Comparison of ENCODE assay signal across 8 cellular contexts in genomic region chr19:4327252-4327876, GRCh38. TPM values are rescaled to one million over a fixed set of nuclear protein-coding genes. Genes with fewer than 3 reads are reported as not detected.
A peak's percentile ranks its signal among the peaks of the same experiment; 100 is the strongest.
DNase-seq lines count a peak whose midpoint lies in the region; ATAC-seq, FAIRE-seq and TF ChIP-seq lines count a peak whose summit lies in the region.

No MANE protein-coding gene starts in this region.

- H3K27ac ChIP-seq in endothelial cell of umbilical vein (ENCODE audit: insufficient read depth, low read depth, low read length), result no peak overlapping the region

- POLR2A ChIA-PET in endothelial cell of umbilical vein (lab: Charles Lee), result interaction anchor here (1.1 kb wide), 1 partner anchor 15 kb away, joined by 6 read pairs; the partner anchor contains the start of gene MPND

- no peaks in the 10 kb centered on the region for H3K9me1 ChIP-seq in endothelial cell of umbilical vein (replicated peaks; ENCODE audit: control insufficient read depth, extremely low read depth, insufficient read depth, low read length)

- TF ChIP-seq CTCF in NB4 (IDR thresholded peaks at IDR 0.05; ENCODE audit: low read depth, low read length) (no peak), endothelial cell of umbilical vein (IDR thresholded peaks at IDR 0.05; ENCODE audit: extremely low read depth in 1 of 2, insufficient read depth in 1 of 2, low read depth in 1 of 2, low read length in 2 of 2) (no peak)

- H3K27ac Mint-ChIP-seq in natural killer cell treated with Interleukin-12 subunit alpha and Interleukin-12 subunit beta and Interleukin-15 and Interleukin-18, amount 100 ng/mL, for 72 hours, result peak overlapping the region in 1 of 2 donors; percentile 86
- H3K27ac Mint-ChIP-seq in stimulated activated naive CD8-positive, alpha-beta T cell treated with anti-CD3 and anti-CD28 coated beads, Interleukin-15, Interleukin-2, amounts not matched to agents 100 ng/mL and 50 ng/mL, for 24 hours, result peak overlapping the region; percentile 36

- ATAC-seq in natural killer cell treated with Interleukin-12 subunit alpha and Interleukin-12 subunit beta and Interleukin-15 and Interleukin-18, amount 100 ng/mL, for 72 hours, result peak; percentile 25 to 71
- ATAC-seq in GM18907 (IDR thresholded peaks at IDR 0.05; ENCODE audit: unreplicated experiment), result no peak

- dilution Hi-C loops in endothelial cell of umbilical vein (cut with MboI; ENCODE audit: extremely low pct_ligation_motif_present, low sequenced_read_pairs), result no loop called here

- H3K4me3 Mint-ChIP-seq in natural killer cell treated with Interleukin-12 subunit alpha and Interleukin-12 subunit beta and Interleukin-15 and Interleukin-18, amount 100 ng/mL, for 72 hours, result peak overlapping the region; percentile 82
- H3K4me3 Mint-ChIP-seq in stimulated activated naive CD8-positive, alpha-beta T cell treated with anti-CD3 and anti-CD28 coated beads, Interleukin-15, Interleukin-2, amounts not matched to agents 100 ng/mL and 50 ng/mL, for 24 hours, result peak overlapping the region; percentile 53

- peaks cover 3% of the 10 kb centered on the region for H3K4me1 ChIP-seq in endothelial cell of umbilical vein (ENCODE audit: control insufficient read depth, extremely low read depth, insufficient read depth, low read length)

- H4K20me1 ChIP-seq in endothelial cell of umbilical vein (replicated peaks; ENCODE audit: control insufficient read depth, extremely low read depth, insufficient read depth, low read length), result no peaks in the 10 kb centered on the region

- DNase-seq in D341Med (ENCODE audit: low spot score) (peak; percentile 61), NB4 (ENCODE audit: low read depth) (peak; percentile 37), endothelial cell of umbilical vein (ENCODE audit: low read depth, low spot score) (peak; percentile 43), COR-L47 (lab: John Stamatoyannopoulos, UW) (no peak)
- peak; percentile 35 to 46 for DNase-seq in activated CD8-positive, alpha-beta memory T cell treated with anti-CD3 and anti-CD28 coated beads for 1 hour (ENCODE audit: extremely low read depth in 1 of 2, low read depth in 1 of 2)
- DNase-seq in natural killer cell treated with Interleukin-12 subunit alpha and Interleukin-12 subunit beta and Interleukin-15 and Interleukin-18, amount 100 ng/mL, for 72 hours (ENCODE audit: low spot score), result peak; percentile 87

- no peak overlapping the region for H3K4me3 ChIP-seq in NB4 (ENCODE audit: low read depth, low read length)
- H3K4me3 ChIP-seq in endothelial cell of umbilical vein (replicated peaks in 1 of 3; ENCODE audit: insufficient read depth in 1 of 3, low read depth in 1 of 3, low read length in 3 of 3), result no peak overlapping the region

- H3K4me2 ChIP-seq in endothelial cell of umbilical vein (ENCODE audit: insufficient read depth, low read length), result peak overlapping the region; percentile 50

- intact Hi-C loops in endothelial cell of umbilical vein (cut with micrococcal nuclease), result no loop called here

- TF ChIP-seq POLR2A in NB4 (IDR thresholded peaks at IDR 0.05; ENCODE audit: extremely low read depth, insufficient read length), result no peak
- no peak for TF ChIP-seq POLR2A in endothelial cell of umbilical vein (IDR thresholded peaks at IDR 0.05; ENCODE audit: low read depth, low read length)

- CTCF ChIA-PET in endothelial cell of umbilical vein (lab: Charles Lee), result interaction anchor here (0.8 kb wide), 1 partner anchor 80 kb away, joined by 4 read pairs; the partner anchor contains the start of gene YJU2

- H3K9me3 Mint-ChIP-seq in natural killer cell treated with Interleukin-12 subunit alpha and Interleukin-12 subunit beta and Interleukin-15 and Interleukin-18, amount 100 ng/mL, for 72 hours, result no peaks in the 10 kb centered on the region
- no peaks in the 10 kb centered on the region for H3K9me3 Mint-ChIP-seq in stimulated activated naive CD8-positive, alpha-beta T cell treated with anti-CD3 and anti-CD28 coated beads, Interleukin-15, Interleukin-2, amounts not matched to agents 100 ng/mL and 50 ng/mL, for 24 hours

- no peaks in the 10 kb centered on the region for H3K36me3 Mint-ChIP-seq in natural killer cell treated with Interleukin-12 subunit alpha and Interleukin-12 subunit beta and Interleukin-15 and Interleukin-18, amount 100 ng/mL, for 72 hours
- no peaks in the 10 kb centered on the region for H3K36me3 Mint-ChIP-seq in stimulated activated naive CD8-positive, alpha-beta T cell treated with anti-CD3 and anti-CD28 coated beads, Interleukin-15, Interleukin-2, amounts not matched to agents 100 ng/mL and 50 ng/mL, for 24 hours (ENCODE audit: low read depth)

- H3K9me3 ChIP-seq in endothelial cell of umbilical vein (replicated peaks; ENCODE audit: control insufficient read depth, insufficient read depth, low read length), result no peaks in the 10 kb centered on the region

- H3K36me3 ChIP-seq in endothelial cell of umbilical vein (ENCODE audit: control insufficient read depth in 2 of 2, extremely low read depth in 1 of 2, insufficient read depth in 2 of 2, low read length in 2 of 2), result no peaks in the 10 kb centered on the region

- no peaks in the 10 kb centered on the region for H3K27me3 ChIP-seq in endothelial cell of umbilical vein (ENCODE audit: control insufficient read depth in 2 of 2, insufficient read depth in 2 of 2, low read length in 2 of 2)

- FAIRE-seq in endothelial cell of umbilical vein (lab: Jason Lieb, UNC), result no peak

- H3K27me3 Mint-ChIP-seq in natural killer cell treated with Interleukin-12 subunit alpha and Interleukin-12 subunit beta and Interleukin-15 and Interleukin-18, amount 100 ng/mL, for 72 hours, result no peaks in the 10 kb centered on the region
- H3K27me3 Mint-ChIP-seq in stimulated activated naive CD8-positive, alpha-beta T cell treated with anti-CD3 and anti-CD28 coated beads, Interleukin-15, Interleukin-2, amounts not matched to agents 100 ng/mL and 50 ng/mL, for 24 hours, result peaks cover 4% of the 10 kb centered on the region

- H3K79me2 ChIP-seq in endothelial cell of umbilical vein (ENCODE audit: control insufficient read depth, insufficient read depth, low read length), result no peaks in the 10 kb centered on the region

- H3K9ac ChIP-seq in endothelial cell of umbilical vein (replicated peaks; ENCODE audit: extremely low read depth, insufficient read depth, low read length), result no peak overlapping the region

- peak overlapping the region; percentile 87 for H2AFZ ChIP-seq in endothelial cell of umbilical vein (ENCODE audit: low read depth, low read length)

- peaks cover 10 to 25% of the 10 kb centered on the region in 2 donors for H3K4me1 Mint-ChIP-seq in natural killer cell treated with Interleukin-12 subunit alpha and Interleukin-12 subunit beta and Interleukin-15 and Interleukin-18, amount 100 ng/mL, for 72 hours (ENCODE audit: low read depth in 2 of 2)
- peaks cover 28% of the 10 kb centered on the region for H3K4me1 Mint-ChIP-seq in stimulated activated naive CD8-positive, alpha-beta T cell treated with anti-CD3 and anti-CD28 coated beads, Interleukin-15, Interleukin-2, amounts not matched to agents 100 ng/mL and 50 ng/mL, for 24 hours (ENCODE audit: low read depth)

- no TSS peak for BruUV-seq in endothelial cell of umbilical vein (replicated peaks; lab: Mats Ljungman, UMichigan)

RNA-seq across cellular contexts. Expression of gene STAP2, which starts 11.3 kb away (rescaled TPM):
- 11.8 and 12.2 TPM in 2 replicates for total RNA-seq in endothelial cell of umbilical vein
- polyA plus RNA-seq in endothelial cell of umbilical vein, result 21.7 and 21.8 TPM in 2 replicates
- 14.2 and 17.3 TPM in 2 replicates for polyA plus RNA-seq in endothelial cell of umbilical vein (2011; cell fraction: cytosol; rRNA removed)
- polyA plus RNA-seq in endothelial cell of umbilical vein (2011; cell fraction: nucleus; rRNA removed), result 20.5 and 24.1 TPM in 2 replicates
- polyA plus RNA-seq in endothelial cell of umbilical vein (2012), result 7.2 and 18.3 TPM in 2 replicates
- 8.1 and 11.6 TPM in 2 replicates for polyA minus RNA-seq in endothelial cell of umbilical vein
- not detected for polyA minus RNA-seq in endothelial cell of umbilical vein (2011; cell fraction: cytosol; rRNA and poly(A)+ RNA removed)
- polyA minus RNA-seq in endothelial cell of umbilical vein (2011; cell fraction: nucleus; rRNA and poly(A)+ RNA removed), result 3.0 and 6.0 TPM in 2 replicates
- total RNA-seq in natural killer cell treated with Interleukin-12 subunit alpha and Interleukin-12 subunit beta and Interleukin-15 and Interleukin-18, amount 100 ng/mL, for 72 hours, result 10 to 100 TPM in 1 of 2 donors, 1 to 10 TPM in 1; 7.3 to 12.8 TPM

RNA-seq across cellular contexts. Expression of gene MPND, which starts 16.0 kb away (rescaled TPM):
- total RNA-seq in endothelial cell of umbilical vein, result 21.1 and 22.1 TPM in 2 replicates
- 13.8 and 14.8 TPM in 2 replicates for polyA plus RNA-seq in endothelial cell of umbilical vein
- polyA plus RNA-seq in endothelial cell of umbilical vein (2011; cell fraction: cytosol; rRNA removed), result 9.0 and 11.6 TPM in 2 replicates
- polyA plus RNA-seq in endothelial cell of umbilical vein (2011; cell fraction: nucleus; rRNA removed), result 6.7 and 7.7 TPM in 2 replicates
- polyA plus RNA-seq in endothelial cell of umbilical vein (2012), result 13.3 and 22.7 TPM in 2 replicates
- 7.7 and 11.2 TPM in 2 replicates for polyA minus RNA-seq in endothelial cell of umbilical vein
- polyA minus RNA-seq in endothelial cell of umbilical vein (2011; cell fraction: cytosol; rRNA and poly(A)+ RNA removed), result 8.4 TPM
- 1.8 and 6.9 TPM in 2 replicates for polyA minus RNA-seq in endothelial cell of umbilical vein (2011; cell fraction: nucleus; rRNA and poly(A)+ RNA removed)
- 10 to 100 TPM; 28.3 to 73.5 TPM for total RNA-seq in natural killer cell treated with Interleukin-12 subunit alpha and Interleukin-12 subunit beta and Interleukin-15 and Interleukin-18, amount 100 ng/mL, for 72 hours

RNA-seq across cellular contexts. Expression of gene FSD1, which starts 23.0 kb away (rescaled TPM):
- total RNA-seq in endothelial cell of umbilical vein, result 25.8 and 26.0 TPM in 2 replicates
- polyA plus RNA-seq in endothelial cell of umbilical vein, result 55.5 and 95.4 TPM in 2 replicates
- 29.1 and 37.6 TPM in 2 replicates for polyA plus RNA-seq in endothelial cell of umbilical vein (2011; cell fraction: cytosol; rRNA removed)
- polyA plus RNA-seq in endothelial cell of umbilical vein (2011; cell fraction: nucleus; rRNA removed), result 63.2 and 66.5 TPM in 2 replicates
- 27.7 and 38.5 TPM in 2 replicates for polyA plus RNA-seq in endothelial cell of umbilical vein (2012)
- polyA minus RNA-seq in endothelial cell of umbilical vein, result 11.9 and 17.9 TPM in 2 replicates
- polyA minus RNA-seq in endothelial cell of umbilical vein (2011; cell fraction: cytosol; rRNA and poly(A)+ RNA removed), result 3.1 TPM
- polyA minus RNA-seq in endothelial cell of umbilical vein (2011; cell fraction: nucleus; rRNA and poly(A)+ RNA removed), result 7.2 and 10.6 TPM in 2 replicates
- 10 to 100 TPM; 16.0 to 24.7 TPM for total RNA-seq in natural killer cell treated with Interleukin-12 subunit alpha and Interleukin-12 subunit beta and Interleukin-15 and Interleukin-18, amount 100 ng/mL, for 72 hours

RNA-seq across cellular contexts. Expression of gene TMIGD2, which starts 25.2 kb away (rescaled TPM):
- total RNA-seq in endothelial cell of umbilical vein, result not detected in 2 replicates
- polyA plus RNA-seq in endothelial cell of umbilical vein, result not detected in 2 replicates
- polyA plus RNA-seq in endothelial cell of umbilical vein (2011; cell fraction: cytosol; rRNA removed), result not detected in 2 replicates
- not detected in 2 replicates for polyA plus RNA-seq in endothelial cell of umbilical vein (2011; cell fraction: nucleus; rRNA removed)
- not detected in 2 replicates for polyA plus RNA-seq in endothelial cell of umbilical vein (2012)
- not detected in 2 replicates for polyA minus RNA-seq in endothelial cell of umbilical vein
- not detected for polyA minus RNA-seq in endothelial cell of umbilical vein (2011; cell fraction: cytosol; rRNA and poly(A)+ RNA removed)
- not detected in 2 replicates for polyA minus RNA-seq in endothelial cell of umbilical vein (2011; cell fraction: nucleus; rRNA and poly(A)+ RNA removed)
- total RNA-seq in natural killer cell treated with Interleukin-12 subunit alpha and Interleukin-12 subunit beta and Interleukin-15 and Interleukin-18, amount 100 ng/mL, for 72 hours, result 1 to 10 TPM; 4.6 to 5.1 TPM

RNA-seq across cellular contexts. Expression of gene SHD, which starts 48.3 kb away (rescaled TPM):
- not detected in 2 replicates for total RNA-seq in endothelial cell of umbilical vein
- polyA plus RNA-seq in endothelial cell of umbilical vein, result not detected in 2 replicates
- polyA plus RNA-seq in endothelial cell of umbilical vein (2011; cell fraction: cytosol; rRNA removed), result not detected in 2 replicates
- not detected in 2 replicates for polyA plus RNA-seq in endothelial cell of umbilical vein (2011; cell fraction: nucleus; rRNA removed)
- not detected in 2 replicates for polyA plus RNA-seq in endothelial cell of umbilical vein (2012)
- polyA minus RNA-seq in endothelial cell of umbilical vein, result not detected in 2 replicates
- not detected for polyA minus RNA-seq in endothelial cell of umbilical vein (2011; cell fraction: cytosol; rRNA and poly(A)+ RNA removed)
- polyA minus RNA-seq in endothelial cell of umbilical vein (2011; cell fraction: nucleus; rRNA and poly(A)+ RNA removed), result not detected in 2 replicates
- total RNA-seq in natural killer cell treated with Interleukin-12 subunit alpha and Interleukin-12 subunit beta and Interleukin-15 and Interleukin-18, amount 100 ng/mL, for 72 hours, result not detected
